In genomic region chr1:205613854-205614412, GRCh38 we compare ENCODE assay signal across 22 cellular contexts.
"Had no signal": no experiment of that assay in that cellular context is flagged by ENCODE, and none has a peak within 500 bp of the region (broad histone marks: within the 10 kb centered on the region; RNA-seq: fewer than 3 reads in every experiment).

No MANE protein-coding gene starts in this region.

- FAIRE-seq: astrocyte, bronchial epithelial cell had no signal

- H3K9me3 Mint-ChIP-seq: activated CD4-positive, alpha-beta T cell treated with anti-CD3 and anti-CD28 coated beads, Interleukin-2, amount 10 ng/mL, durations not matched to agents 7 days and 5 days; natural killer cell; stimulated activated memory B cell treated with anti-CD40 and anti-IgM and Interleukin-4, amounts not matched to agents 10 μg/mL and 1 μg/mL and 100 μg/mL, for 72 hours had no signal

- H3K27ac Mint-ChIP-seq: activated CD4-positive, alpha-beta T cell treated with anti-CD3 and anti-CD28 coated beads, Interleukin-2, amount 10 ng/mL, durations not matched to agents 7 days and 5 days; natural killer cell; stimulated activated memory B cell treated with anti-CD40 and anti-IgM and Interleukin-4, amounts not matched to agents 10 μg/mL and 1 μg/mL and 100 μg/mL, for 72 hours had no signal

- H3K36me3 ChIP-seq: uterus had no signal

- H3K9me3 ChIP-seq: adrenal gland, gastroesophageal sphincter, heart left ventricle, sigmoid colon, spleen, thyroid gland, uterus had no signal

- ATAC-seq: esophagus mucosa; gastroesophageal sphincter; heart left ventricle; left ventricle myocardium superior; natural killer cell; stimulated activated memory B cell treated with anti-CD40 and anti-IgM and Interleukin-4, amounts not matched to agents 10 μg/mL and 1 μg/mL and 100 μg/mL, for 72 hours had no signal

- H3K4me3 Mint-ChIP-seq: activated CD4-positive, alpha-beta T cell treated with anti-CD3 and anti-CD28 coated beads, Interleukin-2, amount 10 ng/mL, durations not matched to agents 7 days and 5 days; natural killer cell; stimulated activated memory B cell treated with anti-CD40 and anti-IgM and Interleukin-4, amounts not matched to agents 10 μg/mL and 1 μg/mL and 100 μg/mL, for 72 hours had no signal

- H3K4me1 ChIP-seq: parathyroid adenoma, thyroid gland, uterus had no signal

- DNase-seq: activated CD4-positive, alpha-beta T cell treated with anti-CD3 and anti-CD28 coated beads, Interleukin-2, amount 10 ng/mL, durations not matched to agents 7 days and 5 days; activated naive CD4-positive, alpha-beta T cell treated with Interleukin-2 at 50 U/mL for 16 hours; adrenal gland; cerebellar nuclear complex; effector CD4-positive, alpha-beta T cell; heart left ventricle; kidney glomerular epithelial cell; left ventricle myocardium superior; mesendoderm; natural killer cell; sigmoid colon; spleen; stimulated activated CD4-positive, alpha-beta T cell treated with anti-CD3 and anti-CD28 coated beads, Interleukin-4, amount 100 ng/mL, for 4 hours; T1000; thyroid gland; uterus had no signal

- H3K27ac ChIP-seq: adrenal gland, gastroesophageal sphincter, heart left ventricle, parathyroid adenoma, sigmoid colon, spleen, thyroid gland, uterus had no signal

- H3K27me3 ChIP-seq: adrenal gland, gastroesophageal sphincter, heart left ventricle, sigmoid colon, spleen, thyroid gland, uterus had no signal

- H3K4me3 ChIP-seq: adrenal gland, gastroesophageal sphincter, heart left ventricle, sigmoid colon, spleen, thyroid gland, uterus had no signal

- H3K27me3 Mint-ChIP-seq: activated CD4-positive, alpha-beta T cell treated with anti-CD3 and anti-CD28 coated beads, Interleukin-2, amount 10 ng/mL, durations not matched to agents 7 days and 5 days; stimulated activated memory B cell treated with anti-CD40 and anti-IgM and Interleukin-4, amounts not matched to agents 10 μg/mL and 1 μg/mL and 100 μg/mL, for 72 hours had no signal
